ENCODE assay signal across 25 cellular contexts in the genomic region with DNA sequence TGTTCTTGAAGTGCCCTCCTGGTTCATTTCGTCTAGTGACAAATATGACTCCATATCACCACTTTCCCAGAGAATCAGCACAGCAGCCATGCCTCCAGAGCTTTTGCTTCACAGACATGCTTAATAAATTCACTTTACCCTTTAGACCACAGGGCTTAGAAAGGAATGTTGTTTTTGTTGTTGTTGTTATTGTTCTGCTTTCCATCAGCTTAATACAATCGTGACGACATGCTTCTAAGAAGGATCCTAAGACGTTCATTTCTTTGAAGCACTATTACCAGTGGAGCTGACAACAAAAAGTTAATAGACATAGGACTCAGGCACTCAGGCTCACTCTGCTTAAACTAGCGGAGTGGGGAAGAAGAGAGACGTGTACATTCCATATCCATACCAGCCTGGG.
"Had no signal": no experiment of that assay in that cellular context is flagged by ENCODE, and none has a peak within 500 bp of the region (broad histone marks: within the 10 kb centered on the region; RNA-seq: fewer than 3 reads in every experiment).

No MANE protein-coding gene starts in this region.

- H3K9me3 ChIP-seq: esophagus muscularis mucosa, gastrocnemius medialis, heart right ventricle, left lung, lower lobe of right lung, mucosa of descending colon had no signal

- ATAC-seq: effector memory CD8-positive, alpha-beta T cell; gastrocnemius medialis; heart right ventricle; left cardiac atrium; left lung; left ventricle myocardium superior; lower lobe of right lung; mucosa of descending colon had no signal

- H3K36me3 ChIP-seq: esophagus muscularis mucosa, gastrocnemius medialis, heart right ventricle, left lung, lower lobe of right lung had no signal

- H3K4me3 ChIP-seq: coronary artery, dorsolateral prefrontal cortex, esophagus muscularis mucosa, gastrocnemius medialis, heart right ventricle, left lung, lower lobe of right lung, mucosa of descending colon had no signal

- FAIRE-seq: colon, endothelial cell of umbilical vein, islet of Langerhans, keratinocyte had no signal

- H3K27ac ChIP-seq: coronary artery, dorsolateral prefrontal cortex, esophagus muscularis mucosa, gastrocnemius medialis, heart right ventricle, left lung, lower lobe of right lung had no signal

- H3K27me3 ChIP-seq: dorsolateral prefrontal cortex, esophagus muscularis mucosa, gastrocnemius medialis had no signal

- DNase-seq: dermis blood vessel endothelial cell; dorsolateral prefrontal cortex; effector CD4-positive, alpha-beta T cell; effector memory CD8-positive, alpha-beta T cell; endodermal cell; foreskin fibroblast; foreskin melanocyte; gastrocnemius medialis; glutamatergic neuron; head of caudate nucleus; heart right ventricle; hippocampal formation; left cardiac atrium; left lung; left ventricle myocardium superior; lower lobe of right lung; mesenchymal stem cell; mucosa of descending colon; naive B cell had no signal

- H3K4me1 ChIP-seq: heart right ventricle, left lung, lower lobe of right lung had no signal
